In the genomic region with DNA sequence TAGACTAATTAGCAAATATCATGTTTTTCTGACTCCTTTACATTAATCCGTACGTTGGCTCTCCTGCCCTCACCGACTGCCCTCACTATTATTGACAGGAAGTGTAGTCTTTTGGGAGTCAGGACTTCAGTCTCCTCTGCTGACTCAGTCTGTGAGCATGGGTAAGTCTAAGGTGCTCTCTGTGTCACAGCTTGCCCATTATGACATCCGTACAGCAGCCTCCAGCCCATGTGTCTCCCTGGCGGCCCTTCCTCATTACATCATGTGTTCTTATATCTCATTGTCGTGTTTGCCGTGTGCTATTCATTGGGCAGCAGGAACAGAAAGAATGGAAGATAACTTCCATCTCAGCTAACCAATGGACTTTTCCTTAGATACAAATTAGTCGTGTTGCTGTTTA, we compare ENCODE assay signal across 1 cellular context.
TF ChIP-seq lines count a peak whose summit lies in the region.

No MANE protein-coding gene starts in this region.

TF ChIP-seq in HEK293, 187 proteins besides CTCF, POLR2A, EP300 and RAD21 (continued from another document):
- TF ChIP-seq, protein P1, sequence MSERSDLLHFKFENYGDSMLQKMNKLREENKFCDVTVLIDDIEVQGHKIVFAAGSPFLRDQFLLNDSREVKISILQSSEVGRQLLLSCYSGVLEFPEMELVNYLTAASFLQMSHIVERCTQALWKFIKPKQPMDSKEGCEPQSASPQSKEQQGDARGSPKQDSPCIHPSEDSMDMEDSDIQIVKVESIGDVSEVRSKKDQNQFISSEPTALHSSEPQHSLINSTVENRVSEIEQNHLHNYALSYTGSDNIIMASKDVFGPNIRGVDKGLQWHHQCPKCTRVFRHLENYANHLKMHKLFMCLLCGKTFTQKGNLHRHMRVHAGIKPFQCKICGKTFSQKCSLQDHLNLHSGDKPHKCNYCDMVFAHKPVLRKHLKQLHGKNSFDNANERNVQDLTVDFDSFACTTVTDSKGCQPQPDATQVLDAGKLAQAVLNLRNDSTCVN (tag by site-specific recombination; optimal IDR thresholded peaks at IDR 0.05), result no peak
- TF ChIP-seq ZNF266 (tag by site-specific recombination; IDR thresholded peaks at IDR 0.05; ENCODE audit: low read depth), result no peak
- TF ChIP-seq ZNF776 (tag by site-specific recombination; IDR thresholded peaks at IDR 0.05; ENCODE audit: borderline replicate concordance), result no peak
- no peak for TF ChIP-seq ZBTB1 (tag by site-specific recombination; IDR thresholded peaks at IDR 0.05)
- TF ChIP-seq, protein P2, sequence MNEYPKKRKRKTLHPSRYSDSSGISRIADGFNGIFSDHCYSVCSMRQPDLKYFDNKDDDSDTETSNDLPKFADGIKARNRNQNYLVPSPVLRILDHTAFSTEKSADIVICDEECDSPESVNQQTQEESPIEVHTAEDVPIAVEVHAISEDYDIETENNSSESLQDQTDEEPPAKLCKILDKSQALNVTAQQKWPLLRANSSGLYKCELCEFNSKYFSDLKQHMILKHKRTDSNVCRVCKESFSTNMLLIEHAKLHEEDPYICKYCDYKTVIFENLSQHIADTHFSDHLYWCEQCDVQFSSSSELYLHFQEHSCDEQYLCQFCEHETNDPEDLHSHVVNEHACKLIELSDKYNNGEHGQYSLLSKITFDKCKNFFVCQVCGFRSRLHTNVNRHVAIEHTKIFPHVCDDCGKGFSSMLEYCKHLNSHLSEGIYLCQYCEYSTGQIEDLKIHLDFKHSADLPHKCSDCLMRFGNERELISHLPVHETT (tag by site-specific recombination; IDR thresholded peaks at IDR 0.05), result no peak
- TF ChIP-seq, protein P3, sequence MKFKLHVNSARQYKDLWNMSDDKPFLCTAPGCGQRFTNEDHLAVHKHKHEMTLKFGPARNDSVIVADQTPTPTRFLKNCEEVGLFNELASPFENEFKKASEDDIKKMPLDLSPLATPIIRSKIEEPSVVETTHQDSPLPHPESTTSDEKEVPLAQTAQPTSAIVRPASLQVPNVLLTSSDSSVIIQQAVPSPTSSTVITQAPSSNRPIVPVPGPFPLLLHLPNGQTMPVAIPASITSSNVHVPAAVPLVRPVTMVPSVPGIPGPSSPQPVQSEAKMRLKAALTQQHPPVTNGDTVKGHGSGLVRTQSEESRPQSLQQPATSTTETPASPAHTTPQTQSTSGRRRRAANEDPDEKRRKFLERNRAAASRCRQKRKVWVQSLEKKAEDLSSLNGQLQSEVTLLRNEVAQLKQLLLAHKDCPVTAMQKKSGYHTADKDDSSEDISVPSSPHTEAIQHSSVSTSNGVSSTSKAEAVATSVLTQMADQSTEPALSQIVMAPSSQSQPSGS (tag by site-specific recombination; IDR thresholded peaks at IDR 0.05; ENCODE audit: low read depth), result peak; percentile 60; the same call in 1 of the 2 replicates
- TF ChIP-seq ZBTB7A (tag by site-specific recombination; IDR thresholded peaks at IDR 0.05; ENCODE audit: low read depth), result no peak
